ENCODE assay signal across 8 cellular contexts in genomic region chr5:138503487-138504270, GRCh38. TPM values are rescaled to one million over a fixed set of nuclear protein-coding genes. Genes with fewer than 3 reads are reported as not detected.
A peak's percentile ranks its signal among the peaks of the same experiment; 100 is the strongest.
DNase-seq lines count a peak whose midpoint lies in the region; ATAC-seq, FAIRE-seq and TF ChIP-seq lines count a peak whose summit lies in the region.

No MANE protein-coding gene starts in this region.

- H3K9ac ChIP-seq in HepG2 (ENCODE audit: insufficient read depth, low read depth, low read length), result no peak overlapping the region

- TF ChIP-seq POLR2A in HepG2 (IDR thresholded peaks at IDR 0.05; ENCODE audit: insufficient read depth in 1 of 2, low read depth in 2 of 2, low read length in 2 of 2), result no peak

- H3K9me3 ChIP-seq in RWPE2 (ENCODE audit: severe bottlenecking) (no peaks in the 10 kb centered on the region), HepG2 (ENCODE audit: low read length) (no peaks in the 10 kb centered on the region)

- ATAC-seq in activated CD8-positive, alpha-beta memory T cell treated with anti-CD3 and anti-CD28 coated beads, Interleukin-2, amount 10 ng/mL, durations not matched to agents 7 days and 5 days, result peak; percentile 69
- ATAC-seq in RWPE2 (ENCODE audit: low read depth) (peak; percentile 28; the same call in 2 of the 3 replicates), HepG2 (peak; percentile 42), HG02973 (IDR thresholded peaks at IDR 0.05; ENCODE audit: unreplicated experiment) (no peak)

- H3K27ac ChIP-seq in RWPE2 (ENCODE audit: poor library complexity, severe bottlenecking) (peak overlapping the region; percentile 95), HepG2 (ENCODE audit: extremely low read length, insufficient read depth, low read length) (no peak overlapping the region)

- H3K36me3 ChIP-seq in RWPE2 (ENCODE audit: low read depth) (peaks cover 23% of the 10 kb centered on the region), HepG2 (replicated peaks in 1 of 2; ENCODE audit: control insufficient read depth in 1 of 2, insufficient read depth in 2 of 2, low read length in 2 of 2) (peaks cover 3 to 8% of the 10 kb centered on the region in 2 experiments; a peak in 3 of 5 replicates)

- TF ChIP-seq CTCF in RWPE2 (IDR thresholded peaks at IDR 0.05; ENCODE audit: poor library complexity, severe bottlenecking) (peak; percentile 95), HepG2 (CRISPR knock-in tag; IDR thresholded peaks at IDR 0.05) (peak; percentile 91)

- H3K4me1 ChIP-seq in RWPE2 (ENCODE audit: insufficient read depth, poor library complexity, severe bottlenecking) (peaks cover 34% of the 10 kb centered on the region), HepG2 (ENCODE audit: insufficient read depth, low read length) (peaks cover 60% of the 10 kb centered on the region)

- H3K27me3 Mint-ChIP-seq in activated CD8-positive, alpha-beta memory T cell treated with anti-CD3 and anti-CD28 coated beads, Interleukin-2, amount 10 ng/mL, durations not matched to agents 7 days and 5 days, result no peaks in the 10 kb centered on the region

- no peaks in the 10 kb centered on the region for H3K4me1 Mint-ChIP-seq in activated CD8-positive, alpha-beta memory T cell treated with anti-CD3 and anti-CD28 coated beads, Interleukin-2, amount 10 ng/mL, durations not matched to agents 7 days and 5 days

- H3K36me3 Mint-ChIP-seq in activated CD8-positive, alpha-beta memory T cell treated with anti-CD3 and anti-CD28 coated beads, Interleukin-2, amount 10 ng/mL, durations not matched to agents 7 days and 5 days, result peaks cover 7% of the 10 kb centered on the region

- WGBS in HepG2 (ENCODE audit: low lambda C conversion rate), result 46% methylated on average over 6 of the region's 6 CpGs

- H3K4me3 Mint-ChIP-seq in activated CD8-positive, alpha-beta memory T cell treated with anti-CD3 and anti-CD28 coated beads, Interleukin-2, amount 10 ng/mL, durations not matched to agents 7 days and 5 days, result no peak overlapping the region

- no peak overlapping the region for H2AFZ ChIP-seq in HepG2 (ENCODE audit: low read length)

- in situ Hi-C loops in HepG2 (cut with HindIII; ENCODE audit: extremely low pct_ligation_motif_present, low pct_unique_long_range_greater_than_20kb), result loop anchor here (5.0 to 10.0 kb wide), 2 partner anchors 36 to 59 kb away; partner anchors contain the start of gene EGR1

- H3K27me3 ChIP-seq in RWPE2 (ENCODE audit: insufficient read depth, poor library complexity, severe bottlenecking) (no peaks in the 10 kb centered on the region), HepG2 (ENCODE audit: control insufficient read depth in 1 of 2, insufficient read depth in 2 of 2, low read length in 2 of 2) (no peaks in the 10 kb centered on the region)

- POLR2A ChIA-PET in HepG2 (lab: Yijun Ruan, JAX), result interaction anchor here (0.6 to 3.7 kb wide), 7 partner anchors 11 to 54 kb away, joined by 3 to 25 read pairs (median 4); partner anchors contain the start of genes EGR1 and ETF1

- CTCF ChIA-PET in activated CD8-positive, alpha-beta memory T cell treated with anti-CD3 and anti-CD28 coated beads, Interleukin-2, amount 10 ng/mL, durations not matched to agents 7 days and 5 days (lab: Charles Lee), result interaction anchor here (0.7 to 8.1 kb wide), 30 partner anchors 10 to 473 kb away, joined by 3 to 91 read pairs (median 4); partner anchors contain the start of genes BRD8, EGR1 and REEP2
- CTCF ChIA-PET in HepG2 (lab: Yijun Ruan, JAX; ENCODE audit: low intra/inter-chr PET ratio, low total read pairs), result interaction anchor here (2.1 to 2.8 kb wide), 2 partner anchors 40 to 53 kb away, joined by 27 to 29 read pairs; partner anchors contain the start of gene EGR1

- no peaks in the 10 kb centered on the region for H3K9me3 Mint-ChIP-seq in activated CD8-positive, alpha-beta memory T cell treated with anti-CD3 and anti-CD28 coated beads, Interleukin-2, amount 10 ng/mL, durations not matched to agents 7 days and 5 days (ENCODE audit: low read depth)

- no peak overlapping the region for H3K27ac Mint-ChIP-seq in activated CD8-positive, alpha-beta memory T cell treated with anti-CD3 and anti-CD28 coated beads, Interleukin-2, amount 10 ng/mL, durations not matched to agents 7 days and 5 days

- TF ChIP-seq EP300 in HepG2 (IDR thresholded peaks at IDR 0.05; ENCODE audit: low read depth in 2 of 2, low read length in 2 of 2) (no peak), HepG2 (CRISPR knock-in tag; IDR thresholded peaks at IDR 0.05; ENCODE audit: borderline replicate concordance) (no peak)

- peak; percentile 89 for TF ChIP-seq RAD21 in HepG2 (CRISPR knock-in tag; IDR thresholded peaks at IDR 0.05)

- peak; percentile 68 for FAIRE-seq in HepG2 (lab: Jason Lieb, UNC)

- H3K4me3 ChIP-seq in RWPE2 (ENCODE audit: severe bottlenecking), result no peak overlapping the region
- no peak overlapping the region for H3K4me3 ChIP-seq in HepG2 (replicated peaks in 1 of 3; ENCODE audit: insufficient read depth in 1 of 3, low read depth in 2 of 3, low read length in 3 of 3)

- intact Hi-C loops in HepG2 (cut with micrococcal nuclease; ENCODE audit: unreplicated experiment), result loop anchor here (1.0 kb wide), 3 partner anchors 33 to 53 kb away; no protein-coding TSS in a partner anchor

- no peaks in the 10 kb centered on the region for H3K79me2 ChIP-seq in HepG2 (ENCODE audit: insufficient read depth, low read length)

- H4K20me1 ChIP-seq in HepG2 (ENCODE audit: insufficient read depth, low read length), result no peaks in the 10 kb centered on the region

- BruUV-seq in HepG2 (replicated peaks; lab: Mats Ljungman, UMichigan), result no TSS peak

- peak; percentile 48 for DNase-seq in activated CD8-positive, alpha-beta memory T cell treated with anti-CD3 and anti-CD28 coated beads, Interleukin-2, amount 10 ng/mL, durations not matched to agents 7 days and 5 days
- DNase-seq in activated CD8-positive, alpha-beta memory T cell treated with anti-CD3 and anti-CD28 coated beads, Interleukin-2, amount 50 U/mL, for 4 hours, result no peak
- peak; percentile 52 for DNase-seq in LHCN-M2 (ENCODE audit: low read depth)
- DNase-seq in RWPE2 (ENCODE audit: low spot score), result no peak
- peak; percentile 65 for DNase-seq in dedifferentiated amniotic fluid mesenchymal stem cell (ENCODE audit: extremely low spot score)
- peak; percentile 56 for DNase-seq in HepG2 (ENCODE audit: low spot score)
- peak; percentile 90 for DNase-seq in superior temporal gyrus (ENCODE audit: extremely low spot score)

- no peak overlapping the region for H3K4me2 ChIP-seq in HepG2 (ENCODE audit: low read depth, low read length)

RNA-seq across cellular contexts. Expression of gene EGR1, which starts 38.4 kb away (rescaled TPM):
- total RNA-seq in activated CD8-positive, alpha-beta memory T cell treated with anti-CD3 and anti-CD28 coated beads, Interleukin-2, amount 10 ng/mL, durations not matched to agents 7 days and 5 days, result 10 to 100 TPM; 10.0 to 10.7 TPM
- 4.1 and 7.2 TPM in 2 replicates for total RNA-seq in LHCN-M2 (2014; rRNA removed)
- polyA plus RNA-seq in LHCN-M2 (2012), result 21.7 TPM
- 4.5 and 5.6 TPM in 2 replicates for total RNA-seq in HepG2 (2016; rRNA removed; fragmentation: Illumina TruSeq; extraction: Trizol)
- total RNA-seq in HepG2 (2016; cell fraction: cytosol; rRNA removed; fragmentation: Illumina TruSeq; extraction: Trizol; ENCODE audit: low read depth), result 1.2 and 1.5 TPM in 2 replicates
- total RNA-seq in HepG2 (2016; cell fraction: insoluble cytoplasmic fraction; rRNA removed; fragmentation: Illumina TruSeq; extraction: Trizol), result 3.9 and 5.3 TPM in 2 replicates
- total RNA-seq in HepG2 (2016; cell fraction: membrane; rRNA removed; fragmentation: Illumina TruSeq; extraction: Trizol), result 6.1 and 7.2 TPM in 2 replicates
- total RNA-seq in HepG2 (2016; cell fraction: nucleus; rRNA removed; fragmentation: Illumina TruSeq; extraction: Trizol), result 12.2 and 14.1 TPM in 2 replicates
- polyA plus RNA-seq in HepG2 (2011; rRNA removed), result 4.1 and 6.0 TPM in 2 replicates
- 3.2 TPM in 2 replicates for polyA plus RNA-seq in HepG2 (2011; cell fraction: cytosol; rRNA removed)
- 15.1 and 28.0 TPM in 2 replicates for polyA plus RNA-seq in HepG2 (2011; cell fraction: nucleus; rRNA removed)
- polyA plus RNA-seq in HepG2 (2012), result 8.0 and 12.9 TPM in 2 replicates
- 7.1 and 8.0 TPM in 2 replicates for polyA plus RNA-seq in HepG2 (2016; cell fraction: cytosol; fragmentation: Illumina TruSeq; extraction: Trizol; ENCODE audit: low read depth)
- polyA plus RNA-seq in HepG2 (2016; cell fraction: insoluble cytoplasmic fraction; fragmentation: Illumina TruSeq; extraction: Trizol; ENCODE audit: low read depth), result 24.2 and 37.9 TPM in 2 replicates
- polyA plus RNA-seq in HepG2 (2016; cell fraction: membrane; fragmentation: Illumina TruSeq; extraction: Trizol; ENCODE audit: low read depth), result 26.2 and 30.0 TPM in 2 replicates
- 86.2 and 90.3 TPM in 2 replicates for polyA plus RNA-seq in HepG2 (2016; cell fraction: nucleus; fragmentation: Illumina TruSeq; extraction: Trizol; ENCODE audit: insufficient read depth, low read depth)
- 0.91 and 8.0 TPM in 2 replicates for polyA minus RNA-seq in HepG2 (2011; rRNA and poly(A)+ RNA removed; ENCODE audit: low replicate concordance)
- polyA minus RNA-seq in HepG2 (2011; cell fraction: cytosol; rRNA and poly(A)+ RNA removed), result 7.8 and 10.3 TPM in 2 replicates
- 5.7 and 14.2 TPM in 2 replicates for polyA minus RNA-seq in HepG2 (2011; cell fraction: nucleus; rRNA and poly(A)+ RNA removed)

RNA-seq across cellular contexts. Expression of gene ETF1, which starts 39.4 kb away (rescaled TPM):
- total RNA-seq in activated CD8-positive, alpha-beta memory T cell treated with anti-CD3 and anti-CD28 coated beads, Interleukin-2, amount 10 ng/mL, durations not matched to agents 7 days and 5 days, result 100 to 1,000 TPM in 1 of 2 experiments, 10 to 100 TPM in 1; 92.2 to 134 TPM
- total RNA-seq in LHCN-M2 (2014; rRNA removed) (141 and 163 TPM in 2 replicates), HepG2 (2016; rRNA removed; fragmentation: Illumina TruSeq; extraction: Trizol) (184 and 270 TPM in 2 replicates)
- polyA plus RNA-seq in LHCN-M2 (2012), result 62.3 TPM
- total RNA-seq in HepG2 (2016; cell fraction: cytosol; rRNA removed; fragmentation: Illumina TruSeq; extraction: Trizol; ENCODE audit: low read depth), result 51.8 and 53.7 TPM in 2 replicates
- 190 and 264 TPM in 2 replicates for total RNA-seq in HepG2 (2016; cell fraction: insoluble cytoplasmic fraction; rRNA removed; fragmentation: Illumina TruSeq; extraction: Trizol)
- total RNA-seq in HepG2 (2016; cell fraction: membrane; rRNA removed; fragmentation: Illumina TruSeq; extraction: Trizol), result 150 and 153 TPM in 2 replicates
- 90.0 and 98.4 TPM in 2 replicates for total RNA-seq in HepG2 (2016; cell fraction: nucleus; rRNA removed; fragmentation: Illumina TruSeq; extraction: Trizol)
- 45.3 and 52.1 TPM in 2 replicates for polyA plus RNA-seq in HepG2 (2011; rRNA removed)
- 30.2 and 38.0 TPM in 2 replicates for polyA plus RNA-seq in HepG2 (2011; cell fraction: cytosol; rRNA removed)
- 22.1 and 27.0 TPM in 2 replicates for polyA plus RNA-seq in HepG2 (2011; cell fraction: nucleus; rRNA removed)
- 73.5 and 77.9 TPM in 2 replicates for polyA plus RNA-seq in HepG2 (2012)
- 58.4 and 64.0 TPM in 2 replicates for polyA plus RNA-seq in HepG2 (2016; cell fraction: cytosol; fragmentation: Illumina TruSeq; extraction: Trizol; ENCODE audit: low read depth)
- polyA plus RNA-seq in HepG2 (2016; cell fraction: insoluble cytoplasmic fraction; fragmentation: Illumina TruSeq; extraction: Trizol; ENCODE audit: low read depth), result 240 and 256 TPM in 2 replicates
- 110 and 111 TPM in 2 replicates for polyA plus RNA-seq in HepG2 (2016; cell fraction: membrane; fragmentation: Illumina TruSeq; extraction: Trizol; ENCODE audit: low read depth)
- polyA plus RNA-seq in HepG2 (2016; cell fraction: nucleus; fragmentation: Illumina TruSeq; extraction: Trizol; ENCODE audit: insufficient read depth, low read depth), result 129 and 137 TPM in 2 replicates
- polyA minus RNA-seq in HepG2 (2011; rRNA and poly(A)+ RNA removed; ENCODE audit: low replicate concordance), result 28.2 and 68.1 TPM in 2 replicates
- 50.5 and 61.1 TPM in 2 replicates for polyA minus RNA-seq in HepG2 (2011; cell fraction: cytosol; rRNA and poly(A)+ RNA removed)
- polyA minus RNA-seq in HepG2 (2011; cell fraction: nucleus; rRNA and poly(A)+ RNA removed), result 51.4 and 66.6 TPM in 2 replicates

Comparison
In these comparisons a context has a peak if more than half of its experiments do, and no peak if none do; other contexts are left out.
1. DNase-seq: peak in activated CD8-positive, alpha-beta memory T cell treated with anti-CD3 and anti-CD28 coated beads, Interleukin-2, amount 10 ng/mL, durations not matched to agents 7 days and 5 days (single experiment), LHCN-M2 (single experiment), dedifferentiated amniotic fluid mesenchymal stem cell (single experiment), HepG2 (single experiment) and superior temporal gyrus (single experiment); none in activated CD8-positive, alpha-beta memory T cell treated with anti-CD3 and anti-CD28 coated beads, Interleukin-2, amount 50 U/mL, for 4 hours (single experiment) and RWPE2 (single experiment).